ENCODE assay signal across 24 cellular contexts in the genomic region with DNA sequence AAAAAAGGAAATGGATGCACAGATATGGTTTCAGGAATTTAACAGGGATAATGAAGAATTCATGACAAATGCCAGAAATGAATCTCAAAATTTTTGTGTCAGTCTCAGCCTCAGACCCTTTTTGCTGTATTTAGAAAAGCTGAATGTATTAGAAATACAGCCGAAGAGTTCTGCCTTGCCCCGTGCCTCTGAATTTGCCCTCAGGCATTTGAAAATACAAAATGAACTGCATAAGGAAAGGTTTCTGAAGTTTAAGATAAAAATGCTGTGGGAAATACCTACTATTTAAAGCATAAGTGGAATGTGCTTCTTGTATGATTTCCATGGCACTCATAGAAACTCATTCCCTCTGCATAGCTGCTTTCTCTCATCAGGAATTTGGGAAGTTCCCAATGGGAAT.
DNase-seq lines count a peak whose midpoint lies in the region; ATAC-seq and TF ChIP-seq lines count a peak whose summit lies in the region.
"Had no signal": no experiment of that assay in that cellular context is flagged by ENCODE, and none has a peak within 500 bp of the region (broad histone marks: within the 10 kb centered on the region; RNA-seq: fewer than 3 reads in every experiment).

No MANE protein-coding gene starts in this region.

- no peak overlapping the region for H3K18ac ChIP-seq in trophoblast cell (ENCODE audit: low read length)

- WGBS in trophoblast cell (ENCODE audit: extremely low coverage, insufficient coverage, insufficient read length), result no CpG with 5 or more reads among the region's 2 CpGs

- no peak overlapping the region for H2AFZ ChIP-seq in trophoblast cell (ENCODE audit: insufficient read depth, low read length, poor library complexity)

- H4K91ac ChIP-seq in trophoblast cell (ENCODE audit: low read depth, low read length), result no peak overlapping the region

- DNase-seq in foreskin melanocyte (peak; percentile 23), mesothelial cell of epicardium (ENCODE audit: low spot score in 2 of 2, unreplicated experiment in 2 of 2) (no peak), trophoblast cell (peak; percentile 58 to 83)
- DNase-seq in activated CD8-positive, alpha-beta T cell treated with anti-CD3 and anti-CD28 coated beads, Interleukin-2, amount 10 ng/mL, durations not matched to agents 7 days and 5 days, result no peak
- no peak for DNase-seq in activated CD4-positive, alpha-beta T cell treated with anti-CD3 and anti-CD28 coated beads, Interleukin-2, amount 10 ng/mL, durations not matched to agents 7 days and 5 days
- DNase-seq: 8988T; ACHN; BE2C; C1 segment of cervical spinal cord; CD4-positive, alpha-beta memory T cell; CD4-positive, CD25-positive, alpha-beta regulatory T cell; CD8-positive, alpha-beta memory T cell; COR-L47; DMS 273 treated with DMSO at 0.1 percent for 48 hours; DMS153; DMS53; DMS79; DND-41; EL; GDM1 had no signal

- no peak for ATAC-seq in activated CD8-positive, alpha-beta T cell treated with anti-CD3 and anti-CD28 coated beads, Interleukin-2, amount 10 ng/mL, durations not matched to agents 7 days and 5 days
- ATAC-seq in GM18520 (IDR thresholded peaks at IDR 0.05; ENCODE audit: unreplicated experiment), result no peak
- ATAC-seq: GM12878 had no signal

- H3K4ac ChIP-seq in trophoblast cell (ENCODE audit: low read depth, low read length), result no peak overlapping the region

- CTCF ChIA-PET in activated CD8-positive, alpha-beta T cell treated with anti-CD3 and anti-CD28 coated beads, Interleukin-2, amount 10 ng/mL, durations not matched to agents 7 days and 5 days (lab: Charles Lee), result no interaction called here
- CTCF ChIA-PET in activated CD4-positive, alpha-beta T cell treated with anti-CD3 and anti-CD28 coated beads, Interleukin-2, amount 10 ng/mL, durations not matched to agents 7 days and 5 days (lab: Charles Lee), result no interaction called here

- H3K4me1 Mint-ChIP-seq in mesothelial cell of epicardium, result peaks cover 15% of the 10 kb centered on the region
- H3K4me1 Mint-ChIP-seq in activated CD8-positive, alpha-beta T cell treated with anti-CD3 and anti-CD28 coated beads, Interleukin-2, amount 10 ng/mL, durations not matched to agents 7 days and 5 days (ENCODE audit: low read depth), result no peaks in the 10 kb centered on the region
- no peaks in the 10 kb centered on the region for H3K4me1 Mint-ChIP-seq in activated CD4-positive, alpha-beta T cell treated with anti-CD3 and anti-CD28 coated beads, Interleukin-2, amount 10 ng/mL, durations not matched to agents 7 days and 5 days
- H3K4me1 Mint-ChIP-seq: CD14-positive monocyte; CD4-positive, alpha-beta memory T cell; CD4-positive, CD25-positive, alpha-beta regulatory T cell; CD8-positive, alpha-beta memory T cell had no signal

- no peak overlapping the region for H3K9ac ChIP-seq in trophoblast cell (ENCODE audit: low read length)
- H3K9ac ChIP-seq: BLaER1 had no signal

- peak overlapping the region; percentile 22 for H3K27ac Mint-ChIP-seq in mesothelial cell of epicardium
- H3K27ac Mint-ChIP-seq in activated CD8-positive, alpha-beta T cell treated with anti-CD3 and anti-CD28 coated beads, Interleukin-2, amount 10 ng/mL, durations not matched to agents 7 days and 5 days, result no peak overlapping the region
- no peak overlapping the region for H3K27ac Mint-ChIP-seq in activated CD4-positive, alpha-beta T cell treated with anti-CD3 and anti-CD28 coated beads, Interleukin-2, amount 10 ng/mL, durations not matched to agents 7 days and 5 days
- H3K27ac Mint-ChIP-seq: CD14-positive monocyte; CD4-positive, alpha-beta memory T cell; CD4-positive, CD25-positive, alpha-beta regulatory T cell; CD8-positive, alpha-beta memory T cell had no signal

- H3K27me3 ChIP-seq in trophoblast cell (ENCODE audit: insufficient read depth, low read length), result no peaks in the 10 kb centered on the region
- H3K27me3 ChIP-seq: BE2C, BLaER1 had no signal

- no peak overlapping the region for H3K14ac ChIP-seq in trophoblast cell (ENCODE audit: low read length)

- H3K27ac ChIP-seq in trophoblast cell (ENCODE audit: low read depth, low read length), result no peak overlapping the region
- H3K27ac ChIP-seq: BLaER1 had no signal

- no peak overlapping the region for H2AK5ac ChIP-seq in trophoblast cell (ENCODE audit: low read length)

- H3K4me2 ChIP-seq in trophoblast cell (ENCODE audit: low read length), result peak overlapping the region; percentile 3
- H3K4me2 ChIP-seq: BLaER1 had no signal

- H3K9me3 Mint-ChIP-seq in mesothelial cell of epicardium, result no peaks in the 10 kb centered on the region
- peaks cover 18% of the 10 kb centered on the region for H3K9me3 Mint-ChIP-seq in activated CD8-positive, alpha-beta T cell treated with anti-CD3 and anti-CD28 coated beads, Interleukin-2, amount 10 ng/mL, durations not matched to agents 7 days and 5 days (ENCODE audit: insufficient read depth)
- peaks cover 7% of the 10 kb centered on the region for H3K9me3 Mint-ChIP-seq in activated CD4-positive, alpha-beta T cell treated with anti-CD3 and anti-CD28 coated beads, Interleukin-2, amount 10 ng/mL, durations not matched to agents 7 days and 5 days

- H3K27me3 Mint-ChIP-seq in mesothelial cell of epicardium (ENCODE audit: low read depth), result no peaks in the 10 kb centered on the region
- H3K27me3 Mint-ChIP-seq in activated CD8-positive, alpha-beta T cell treated with anti-CD3 and anti-CD28 coated beads, Interleukin-2, amount 10 ng/mL, durations not matched to agents 7 days and 5 days (ENCODE audit: low read depth), result no peaks in the 10 kb centered on the region
- no peaks in the 10 kb centered on the region for H3K27me3 Mint-ChIP-seq in activated CD4-positive, alpha-beta T cell treated with anti-CD3 and anti-CD28 coated beads, Interleukin-2, amount 10 ng/mL, durations not matched to agents 7 days and 5 days
- H3K27me3 Mint-ChIP-seq: CD4-positive, alpha-beta memory T cell; CD4-positive, CD25-positive, alpha-beta regulatory T cell; CD8-positive, alpha-beta memory T cell had no signal

- H3K79me1 ChIP-seq in trophoblast cell (ENCODE audit: low read length), result no peaks in the 10 kb centered on the region

- no peaks in the 10 kb centered on the region for H3K79me2 ChIP-seq in trophoblast cell (ENCODE audit: control insufficient read depth, insufficient read depth, low read length, poor library complexity)

- no peak overlapping the region for H2BK120ac ChIP-seq in trophoblast cell (ENCODE audit: insufficient read depth, low read length, poor library complexity)

- H3K4me3 ChIP-seq in trophoblast cell (ENCODE audit: low read depth, low read length), result no peak overlapping the region
- H3K4me3 ChIP-seq: BLaER1, GM12878 had no signal

- H3K4me3 Mint-ChIP-seq in mesothelial cell of epicardium, result no peak overlapping the region
- no peak overlapping the region for H3K4me3 Mint-ChIP-seq in activated CD8-positive, alpha-beta T cell treated with anti-CD3 and anti-CD28 coated beads, Interleukin-2, amount 10 ng/mL, durations not matched to agents 7 days and 5 days
- no peak overlapping the region for H3K4me3 Mint-ChIP-seq in activated CD4-positive, alpha-beta T cell treated with anti-CD3 and anti-CD28 coated beads, Interleukin-2, amount 10 ng/mL, durations not matched to agents 7 days and 5 days
- H3K4me3 Mint-ChIP-seq: CD14-positive monocyte; CD4-positive, alpha-beta memory T cell; CD4-positive, CD25-positive, alpha-beta regulatory T cell; CD8-positive, alpha-beta memory T cell had no signal

- H4K8ac ChIP-seq in trophoblast cell (ENCODE audit: low read depth, low read length), result no peak overlapping the region

- no peaks in the 10 kb centered on the region for H3K9me3 ChIP-seq in trophoblast cell (ENCODE audit: insufficient read depth, low read depth, low read length)
- H3K9me3 ChIP-seq: BE2C, BLaER1 had no signal

- TF ChIP-seq CTCF in mesothelial cell of epicardium (IDR thresholded peaks at IDR 0.05; ENCODE audit: unreplicated experiment), result no peak

- no peaks in the 10 kb centered on the region for H3K36me3 ChIP-seq in trophoblast cell (ENCODE audit: control insufficient read depth in 1 of 2, insufficient read depth in 2 of 2, low read length in 2 of 2)
- H3K36me3 ChIP-seq: BE2C, BLaER1 had no signal

- H4K12ac ChIP-seq in trophoblast cell (ENCODE audit: low read depth, low read length), result no peak overlapping the region

- H3K4me1 ChIP-seq in trophoblast cell (ENCODE audit: control insufficient read depth in 1 of 2, insufficient read depth in 2 of 2, low read length in 2 of 2), result no peaks in the 10 kb centered on the region
- H3K4me1 ChIP-seq: BE2C, BLaER1 had no signal

- no peak overlapping the region for H2BK5ac ChIP-seq in trophoblast cell (ENCODE audit: low read depth, low read length, poor library complexity)

- H3K23ac ChIP-seq in trophoblast cell (ENCODE audit: low read length), result no peak overlapping the region

- no peak overlapping the region for H2BK12ac ChIP-seq in trophoblast cell (ENCODE audit: low read length)

- no peaks in the 10 kb centered on the region for H3K36me3 Mint-ChIP-seq in mesothelial cell of epicardium
- H3K36me3 Mint-ChIP-seq in activated CD8-positive, alpha-beta T cell treated with anti-CD3 and anti-CD28 coated beads, Interleukin-2, amount 10 ng/mL, durations not matched to agents 7 days and 5 days (ENCODE audit: low read depth), result no peaks in the 10 kb centered on the region
- H3K36me3 Mint-ChIP-seq in activated CD4-positive, alpha-beta T cell treated with anti-CD3 and anti-CD28 coated beads, Interleukin-2, amount 10 ng/mL, durations not matched to agents 7 days and 5 days (ENCODE audit: low read depth), result no peaks in the 10 kb centered on the region
- H3K36me3 Mint-ChIP-seq: CD14-positive monocyte; CD4-positive, alpha-beta memory T cell; CD4-positive, CD25-positive, alpha-beta regulatory T cell; CD8-positive, alpha-beta memory T cell had no signal

- POLR2A ChIA-PET in activated CD8-positive, alpha-beta T cell treated with anti-CD3 and anti-CD28 coated beads, Interleukin-2, amount 10 ng/mL, durations not matched to agents 7 days and 5 days (lab: Charles Lee), result no interaction called here
- POLR2A ChIA-PET in activated CD4-positive, alpha-beta T cell treated with anti-CD3 and anti-CD28 coated beads, Interleukin-2, amount 10 ng/mL, durations not matched to agents 7 days and 5 days (lab: Charles Lee), result no interaction called here

Comparison
In these comparisons a context has a peak if more than half of its experiments do, and no peak if none do; other contexts are left out.
1. DNase-seq: peak in foreskin melanocyte (single experiment) and trophoblast cell (2 of 2); none in mesothelial cell of epicardium (0 of 2), activated CD8-positive, alpha-beta T cell treated with anti-CD3 and anti-CD28 coated beads, Interleukin-2, amount 10 ng/mL, durations not matched to agents 7 days and 5 days (single experiment) and activated CD4-positive, alpha-beta T cell treated with anti-CD3 and anti-CD28 coated beads, Interleukin-2, amount 10 ng/mL, durations not matched to agents 7 days and 5 days (single experiment).